7 cellular contexts compared by ENCODE assay signal in genomic region chr11:10366568-10367331, GRCh38.
DNase-seq lines count a peak whose midpoint lies in the region; ATAC-seq, FAIRE-seq and TF ChIP-seq lines count a peak whose summit lies in the region.

No MANE protein-coding gene starts in this region.

- TF ChIP-seq CTCF in GM12874 (IDR thresholded peaks at IDR 0.05; ENCODE audit: insufficient read depth, low read depth, low read length): peak; percentile 87

- H3K4me1 Mint-ChIP-seq in immature natural killer cell: peaks cover 3 to 9% of the 10 kb centered on the region in 2 donors

- peak; percentile 88 for DNase-seq in NCI-H2029 treated with DMSO at 0.1 percent for 48 hours (lab: John Stamatoyannopoulos, UW)
- peak; percentile 95 for DNase-seq in brain pericyte (ENCODE audit: low read depth, low spot score)
- DNase-seq in immature natural killer cell: peak; percentile 27 to 41 (median 32)
- DNase-seq in stimulated activated CD4-positive, alpha-beta T cell treated with anti-CD3 and anti-CD28 coated beads, Interleukin-1b, Interleukin-23, amount 100 ng/mL, for 4 hours (ENCODE audit: low read depth in 2 of 2): peak; percentile 31 to 36

- FAIRE-seq in TTC549 (lab: Jason Lieb, UNC): peak; percentile 77

- peak overlapping the region in 1 of 5 donors; percentile 20 for H3K4me3 Mint-ChIP-seq in immature natural killer cell

- H3K27ac Mint-ChIP-seq in immature natural killer cell: peak overlapping the region in 1 of 6 donors; percentile 10

- H3K36me3 Mint-ChIP-seq in immature natural killer cell: no peaks in the 10 kb centered on the region

- ATAC-seq in HG02870 (IDR thresholded peaks at IDR 0.05; ENCODE audit: unreplicated experiment): peak; percentile 76

- H3K27me3 Mint-ChIP-seq in immature natural killer cell (ENCODE audit: low read depth in 3 of 3): peaks cover 4 to 12% (median 8%) of the 10 kb centered on the region in 3 donors

- no peaks in the 10 kb centered on the region for H3K9me3 Mint-ChIP-seq in immature natural killer cell

Comparison
In these comparisons a context has a peak if more than half of its experiments do, and no peak if none do; other contexts are left out.
1. Peak in every context shown above with its lines: DNase-seq and ATAC-seq.
2. DNase-seq: peak in every context shown above with its lines; median percentile 95 in brain pericyte; 88 in NCI-H2029 treated with DMSO at 0.1 percent for 48 hours; 34 in stimulated activated CD4-positive, alpha-beta T cell treated with anti-CD3 and anti-CD28 coated beads, Interleukin-1b, Interleukin-23, amount 100 ng/mL, for 4 hours; 32 in immature natural killer cell.